Comparison of ENCODE assay signal across 9 cellular contexts in the genomic region with DNA sequence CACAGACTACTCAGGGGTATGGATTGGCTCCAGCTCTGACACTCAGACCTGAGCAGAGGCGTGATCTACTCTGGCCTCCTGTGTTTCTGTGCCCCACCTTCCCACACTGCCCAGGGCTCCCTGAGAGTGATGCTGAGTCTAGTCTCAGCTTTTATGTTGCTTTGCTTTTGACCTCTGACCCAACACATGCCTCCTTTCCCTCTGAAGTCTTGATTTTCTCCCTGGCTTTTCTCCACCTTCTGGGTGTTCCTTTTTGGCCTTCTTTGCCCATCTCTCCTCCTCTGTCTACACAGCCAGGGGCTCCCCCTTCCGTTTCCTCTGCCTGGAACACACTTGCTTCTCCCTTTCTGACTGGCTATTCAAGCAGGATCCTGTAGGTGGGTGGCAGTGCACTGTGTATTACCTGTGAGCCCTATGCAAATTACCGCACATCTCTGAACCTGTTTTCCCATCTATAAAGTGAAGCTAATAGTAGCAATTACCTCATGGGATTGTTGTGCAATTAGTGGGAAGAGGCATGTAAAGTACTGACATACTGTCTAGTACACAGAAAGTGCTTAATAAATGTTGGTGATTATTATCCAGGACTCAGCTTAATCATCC. TPM values are rescaled to one million over a fixed set of nuclear protein-coding genes. Genes with fewer than 3 reads are reported as not detected.
DNase-seq lines count a peak whose midpoint lies in the region; ATAC-seq, FAIRE-seq and TF ChIP-seq lines count a peak whose summit lies in the region.
"Had no signal": no experiment of that assay in that cellular context is flagged by ENCODE, and none has a peak within 500 bp of the region (broad histone marks: within the 10 kb centered on the region; RNA-seq: fewer than 3 reads in every experiment).

No MANE protein-coding gene starts in this region.

- no peaks in the 10 kb centered on the region for H3K36me3 ChIP-seq in ACC112 (ENCODE audit: insufficient read depth, low read length)
- H3K36me3 ChIP-seq in GM12878 (ENCODE audit: control insufficient read depth in 2 of 2, insufficient read depth in 2 of 2, low read length in 1 of 2) = no peaks in the 10 kb centered on the region
- H3K36me3 ChIP-seq in naive thymus-derived CD4-positive, alpha-beta T cell (ENCODE audit: control insufficient read depth in 2 of 3, insufficient read depth in 3 of 3, low read length in 3 of 3) = no peaks in the 10 kb centered on the region

- H4K5ac ChIP-seq in H9 (ENCODE audit: insufficient read length, low read depth, low read length) = no peak overlapping the region

- H3K4ac ChIP-seq in H9 (ENCODE audit: low read depth, low read length) = no peak overlapping the region

- no peak overlapping the region for H3K4me3 Mint-ChIP-seq in H9
- peak overlapping the region in 4 of 10 donors; percentile 4 to 78 (median 75) for H3K4me3 Mint-ChIP-seq in naive thymus-derived CD4-positive, alpha-beta T cell

- CTCF ChIA-PET in GM12878 (lab: Yijun Ruan, JAX) = interaction anchor here (0.7 to 21.5 kb wide), 30 partner anchors 8 to 238 kb away, joined by 3 to 1294 read pairs (median 4); partner anchors contain the start of genes LMNA, MEX3A, PMF1 and SMG5
- CTCF ChIA-PET in naive thymus-derived CD4-positive, alpha-beta T cell (lab: Charles Lee) = interaction anchor here (1.0 to 20.3 kb wide), 10 partner anchors 10 to 154 kb away, joined by 3 to 340 read pairs (median 4); partner anchors contain the start of gene LMNA

- H4K20me1 ChIP-seq in H9 (ENCODE audit: control insufficient read depth, insufficient read depth, insufficient read length) (no peaks in the 10 kb centered on the region), GM12878 (ENCODE audit: control insufficient read depth, insufficient read depth) (no peaks in the 10 kb centered on the region)

- H3K27ac Mint-ChIP-seq in H9 = peak overlapping the region in 2 of 3 experiments; percentile 24 to 73; a peak in 2 of 7 replicates
- peak overlapping the region in 7 of 9 donors; percentile 60 to 95 (median 91) for H3K27ac Mint-ChIP-seq in naive thymus-derived CD4-positive, alpha-beta T cell

- no peak overlapping the region for H2BK120ac ChIP-seq in H9 (ENCODE audit: low read depth, low read length, poor library complexity, severe bottlenecking)

- DNase-seq in H9 (no peak), GM12878 (ENCODE audit: low read depth, low spot score) (no peak), NCI-H774 (lab: John Stamatoyannopoulos, UW) (no peak)
- DNase-seq in naive thymus-derived CD4-positive, alpha-beta T cell = no peak
- DNase-seq in central memory CD4-positive, alpha-beta T cell = no peak

- no peaks in the 10 kb centered on the region for H3K27me3 ChIP-seq in ACC112 (ENCODE audit: insufficient read depth, low read length)
- H3K27me3 ChIP-seq in H9 (ENCODE audit: insufficient read depth, low read length) = no peaks in the 10 kb centered on the region
- no peaks in the 10 kb centered on the region for H3K27me3 ChIP-seq in GM12878 (replicated peaks in 1 of 2; ENCODE audit: control insufficient read depth in 2 of 2, insufficient read depth in 2 of 2, low read length in 1 of 2)
- no peaks in the 10 kb centered on the region for H3K27me3 ChIP-seq in naive thymus-derived CD4-positive, alpha-beta T cell (ENCODE audit: control insufficient read depth in 2 of 2, insufficient read depth in 2 of 2, low read length in 2 of 2)

- H3K4me2 ChIP-seq in H9 (ENCODE audit: insufficient read depth, insufficient read length, low read length) = no peak overlapping the region
- H3K4me2 ChIP-seq in GM12878 (ENCODE audit: control insufficient read depth, insufficient read depth) = peak overlapping the region; percentile 74

- no peak overlapping the region for H3T11ph ChIP-seq in H9 (ENCODE audit: low read length)

- H3K9me3 ChIP-seq in H9 (ENCODE audit: control insufficient read depth, low read depth, low read length) = no peaks in the 10 kb centered on the region
- no peaks in the 10 kb centered on the region for H3K9me3 ChIP-seq in GM12878 (replicated peaks; ENCODE audit: control insufficient read depth, insufficient read depth, low read length)
- no peaks in the 10 kb centered on the region for H3K9me3 ChIP-seq in naive thymus-derived CD4-positive, alpha-beta T cell (ENCODE audit: control insufficient read depth in 2 of 3, low read length in 3 of 3)

- no peaks in the 10 kb centered on the region for H3K79me2 ChIP-seq in ACC112 (ENCODE audit: control insufficient read depth, insufficient read depth, low read length, unreplicated experiment)
- H3K79me2 ChIP-seq in H9 (ENCODE audit: insufficient read depth, low read length) = no peaks in the 10 kb centered on the region
- H3K79me2 ChIP-seq in GM12878 (ENCODE audit: control insufficient read depth, insufficient read depth, low read length) = peaks cover 2% of the 10 kb centered on the region; the same call in 1 of the 2 replicates

- H4K8ac ChIP-seq in H9 (replicated peaks; ENCODE audit: insufficient read length, low read depth, low read length) = no peak overlapping the region

- H3K18ac ChIP-seq in H9 (ENCODE audit: insufficient read length, low read depth, low read length) = no peak overlapping the region

- no peak overlapping the region for H2BK20ac ChIP-seq in H9 (ENCODE audit: low read depth, low read length, poor library complexity, severe bottlenecking)

- no peak for FAIRE-seq in GM12878 (lab: Jason Lieb, UNC)

- TF ChIP-seq POLR2A in GM12878 (IDR thresholded peaks at IDR 0.05; ENCODE audit: low read depth, low read length) = no peak

- TF ChIP-seq CTCF in H9 (conservative IDR thresholded peaks at IDR 0.05) (no peak), GM12878 (IDR thresholded peaks at IDR 0.05 in 2 of 3, conservative IDR thresholded peaks at IDR 0.05 in 1 of 3; ENCODE audit: control insufficient read depth in 2 of 3, extremely low read depth in 1 of 3, insufficient read depth in 1 of 3, low read depth in 3 of 3, low read length in 3 of 3) (peak in 1 of 3 experiments; percentile 10; a peak in 1 of 6 replicates)

- H3K9me3 Mint-ChIP-seq in H9 = no peaks in the 10 kb centered on the region
- H3K9me3 Mint-ChIP-seq in naive thymus-derived CD4-positive, alpha-beta T cell = peaks cover 0 to 2% (median 0%) of the 10 kb centered on the region in 11 donors

- no peaks in the 10 kb centered on the region for H3K23me2 ChIP-seq in H9 (ENCODE audit: insufficient read length, low read depth, low read length, poor library complexity, severe bottlenecking)

- H3K27me3 Mint-ChIP-seq in H9 (ENCODE audit: low read depth) = no peaks in the 10 kb centered on the region
- peaks cover 0 to 49% (median 0%) of the 10 kb centered on the region in 5 donors for H3K27me3 Mint-ChIP-seq in naive thymus-derived CD4-positive, alpha-beta T cell

- peaks cover 24 to 34% of the 10 kb centered on the region in 2 experiments for H3K4me1 Mint-ChIP-seq in H9
- peaks cover 19 to 45% (median 26%) of the 10 kb centered on the region in 7 donors for H3K4me1 Mint-ChIP-seq in naive thymus-derived CD4-positive, alpha-beta T cell

- RAD21 ChIA-PET in GM12878 (lab: Charles Lee; ENCODE audit: unreplicated experiment) = interaction anchor here (1.2 to 22.4 kb wide), 5 partner anchors 11 to 129 kb away, joined by 5 to 695 read pairs (median 7); partner anchors contain the start of gene LMNA

- H3K9ac ChIP-seq in H9 (ENCODE audit: extremely low read depth, insufficient read length, low read length) = no peak overlapping the region
- H3K9ac ChIP-seq in GM12878 (ENCODE audit: control insufficient read depth, insufficient read depth, low read length) = peak overlapping the region; percentile 36; the same call in 1 of the 2 replicates

- intact Hi-C loops in GM12878 (cut with micrococcal nuclease; ENCODE audit: unreplicated experiment) = loop anchor here (1.0 to 10.0 kb wide), 3 partner anchors 34 to 221 kb away; partner anchors contain the start of genes SMG5 and TMEM79
- intact Hi-C loops in naive thymus-derived CD4-positive, alpha-beta T cell (cut with micrococcal nuclease) = loop anchor here (1.0 to 2.0 kb wide), 3 partner anchors 19 to 223 kb away; partner anchors contain the start of gene LMNA (in 1 of the 2)

- no peak overlapping the region for H4K91ac ChIP-seq in H9 (ENCODE audit: insufficient read length, low read depth, low read length)

- in situ Hi-C loops in GM12878 (cut with MboI) = no loop called here

- H2AFZ ChIP-seq in ACC112 (ENCODE audit: low read length, unreplicated experiment) = no peak overlapping the region
- no peak overlapping the region for H2AFZ ChIP-seq in H9 (ENCODE audit: low read length)
- peak overlapping the region; percentile 24 for H2AFZ ChIP-seq in GM12878 (ENCODE audit: control insufficient read depth, low read depth, low read length)

- H3K4me3 ChIP-seq in ACC112 (ENCODE audit: low read depth, low read length) = no peak overlapping the region
- H3K4me3 ChIP-seq in GM12878 = no peak overlapping the region
- no peak overlapping the region for H3K4me3 ChIP-seq in naive thymus-derived CD4-positive, alpha-beta T cell (ENCODE audit: low read length)

- no peak overlapping the region for H2BK15ac ChIP-seq in H9 (ENCODE audit: low read depth, low read length)

- TF ChIP-seq RAD21 in GM12878 (IDR thresholded peaks at IDR 0.05; ENCODE audit: insufficient read depth, low read depth, low read length) = no peak

- no peaks in the 10 kb centered on the region for H3K79me1 ChIP-seq in H9 (ENCODE audit: insufficient read depth, low read depth, low read length, poor library complexity, severe bottlenecking)

- TF ChIP-seq EP300 in GM12878 (IDR thresholded peaks at IDR 0.05; ENCODE audit: borderline replicate concordance in 1 of 2, control insufficient read depth in 1 of 2, low read depth in 2 of 2, low read length in 2 of 2) = no peak

- POLR2A ChIA-PET in GM12878 (lab: Charles Lee) = interaction anchor here (0.5 to 6.8 kb wide), 10 partner anchors 13 to 130 kb away, joined by 3 to 89 read pairs (median 6); partner anchors contain the start of genes LMNA and PMF1
- POLR2A ChIA-PET in naive thymus-derived CD4-positive, alpha-beta T cell (lab: Charles Lee) = interaction anchor here (0.7 to 5.0 kb wide), 7 partner anchors 10 to 129 kb away, joined by 3 to 49 read pairs (median 4); no protein-coding TSS in a partner anchor

- WGBS in H9 (ENCODE audit: extremely low coverage, insufficient read length, low lambda C conversion rate) = no CpG with 5 or more reads among the region's 3 CpGs
- 17% methylated on average over 3 of the region's 3 CpGs for WGBS in GM12878 (ENCODE audit: insufficient coverage, insufficient replicate concordance, low lambda C conversion rate, missing lambda C conversion rate)

- H2AK5ac ChIP-seq in H9 (ENCODE audit: insufficient read length, low read length) = no peak overlapping the region

- ATAC-seq in GM12878 (peak; percentile 17), GM19452 (IDR thresholded peaks at IDR 0.05; ENCODE audit: unreplicated experiment) (no peak), GM18858 (IDR thresholded peaks at IDR 0.05; ENCODE audit: unreplicated experiment) (no peak)
- ATAC-seq in naive thymus-derived CD4-positive, alpha-beta T cell = no peak

- BruUV-seq in GM12878 (replicated peaks; lab: Mats Ljungman, UMichigan) = no TSS peak

- no peak overlapping the region for H3K56ac ChIP-seq in H9 (ENCODE audit: insufficient read length, low read depth, low read length)

- H3K4me1 ChIP-seq in ACC112 (ENCODE audit: control insufficient read depth, insufficient read depth, low read length, unreplicated experiment) = peaks cover 33% of the 10 kb centered on the region
- H3K4me1 ChIP-seq in H9 (ENCODE audit: insufficient read depth, low read length) = 0 out of 2 replicates have a peak, but pooled peaks cover 2% of the 10 kb centered on the region
- H3K4me1 ChIP-seq in GM12878 (ENCODE audit: control insufficient read depth, insufficient read depth, low read length) = peaks cover 38% of the 10 kb centered on the region
- peaks cover 18 to 22% of the 10 kb centered on the region in 2 donors for H3K4me1 ChIP-seq in naive thymus-derived CD4-positive, alpha-beta T cell (ENCODE audit: control insufficient read depth in 2 of 2, insufficient read depth in 2 of 2, low read length in 2 of 2)

- SMC1A ChIA-PET in GM12878 (lab: Charles Lee; ENCODE audit: uncharacterized antibody, unreplicated experiment) = interaction anchor here (1.2 to 23.8 kb wide), 8 partner anchors 9 to 158 kb away, joined by 3 to 874 read pairs (median 11); partner anchors contain the start of genes LMNA and MEX3A

- peak overlapping the region; percentile 99 for H3K27ac ChIP-seq in ACC112 (ENCODE audit: low read depth, low read length)
- no peak overlapping the region for H3K27ac ChIP-seq in H9 (ENCODE audit: insufficient read length, low read depth, low read length)
- peak overlapping the region; percentile 79 for H3K27ac ChIP-seq in GM12878 (ENCODE audit: control insufficient read depth, insufficient read depth)
- H3K27ac ChIP-seq in naive thymus-derived CD4-positive, alpha-beta T cell (ENCODE audit: low read depth, low read length) = peak overlapping the region; percentile 63

- H2BK12ac ChIP-seq in H9 (ENCODE audit: insufficient read length, low read depth, low read length) = no peak overlapping the region

- no peak overlapping the region for H2BK5ac ChIP-seq in H9 (ENCODE audit: insufficient read length, low read length)

- H3K23ac ChIP-seq in H9 (ENCODE audit: insufficient read length, low read depth, low read length) = no peak overlapping the region

- peaks cover 13 to 39% (median 29%) of the 10 kb centered on the region in 3 experiments; a peak in 6 of 7 replicates for H3K36me3 Mint-ChIP-seq in H9 (ENCODE audit: insufficient read depth in 1 of 3, low read depth in 3 of 3)
- H3K36me3 Mint-ChIP-seq in naive thymus-derived CD4-positive, alpha-beta T cell = no peaks in the 10 kb centered on the region

- no peak overlapping the region for H3K14ac ChIP-seq in H9 (ENCODE audit: insufficient read depth, low read length)

RNA-seq across cellular contexts. Expression of gene MEX3A, which starts 13.7 kb away (rescaled TPM):
- total RNA-seq in H9 (2021) (64.6 and 68.0 TPM in 2 replicates), GM12878 (2014; rRNA removed) (1.6 and 2.1 TPM in 2 replicates), GM12878 (2014; rRNA removed; fragmentation: Illumina TruSeq; extraction: Trizol) (1.6 and 1.8 TPM in 2 replicates), GM12878 (2021) (5.1 and 5.9 TPM in 2 replicates)
- total RNA-seq in GM12878 (2013; cell fraction: nucleolus; rRNA removed) = 6.4 and 6.6 TPM in 2 replicates
- polyA plus RNA-seq in GM12878 (2011; ENCODE audit: low read depth) = 0.37 TPM
- polyA plus RNA-seq in GM12878 (2011; rRNA removed) (2.3 and 2.8 TPM in 2 replicates), GM12878 (2014; fragmentation: Illumina TruSeq; extraction: Trizol) (3.2 and 4.0 TPM in 2 replicates), GM12878 (2014; fragmentation: Nextera tagmentation; extraction: Ambion mirVana) (under 1 TPM; 0.11 to 0.27 TPM), GM12878 (2014; rRNA removed) (3.2 and 3.3 TPM in 2 replicates), GM12878 (2016; fragmentation: Nextera tagmentation; extraction: Ambion mirVana) (under 1 TPM; 0.48 to 0.49 TPM)
- 5.1 and 5.8 TPM in 2 replicates for polyA plus RNA-seq in GM12878 (2011; cell fraction: cytosol; rRNA removed)
- polyA plus RNA-seq in GM12878 (2011; cell fraction: nucleus; rRNA removed) = 7.3 and 9.3 TPM in 2 replicates
- polyA plus RNA-seq in GM12878 (2012) = 0.89 and 1.00 TPM in 2 replicates
- 3.7 and 6.0 TPM in 2 replicates for polyA minus RNA-seq in GM12878 (2011; rRNA and poly(A)+ RNA removed)
- polyA minus RNA-seq in GM12878 (2011; cell fraction: cytosol; rRNA and poly(A)+ RNA removed) = 4.8 and 6.2 TPM in 2 replicates
- 3.5 and 5.5 TPM in 2 replicates for polyA minus RNA-seq in GM12878 (2011; cell fraction: nucleus; rRNA and poly(A)+ RNA removed)
- total RNA-seq in naive thymus-derived CD4-positive, alpha-beta T cell = under 1 TPM in 4 of 5 experiments, not detected in 1; 0.05 to 0.15 (median 0.13) TPM
- not detected for polyA plus RNA-seq in naive thymus-derived CD4-positive, alpha-beta T cell

RNA-seq across cellular contexts. Expression of gene LMNA, which starts 18.5 kb away (rescaled TPM):
- total RNA-seq in H9 (2021) (51.0 and 52.7 TPM in 2 replicates), GM12878 (2014; rRNA removed) (130 and 136 TPM in 2 replicates), GM12878 (2014; rRNA removed; fragmentation: Illumina TruSeq; extraction: Trizol) (31.6 and 35.1 TPM in 2 replicates), GM12878 (2021) (188 and 189 TPM in 2 replicates)
- total RNA-seq in GM12878 (2013; cell fraction: nucleolus; rRNA removed) = 58.3 and 77.1 TPM in 2 replicates
- polyA plus RNA-seq in GM12878 (2011; ENCODE audit: low read depth) = 30.2 TPM
- polyA plus RNA-seq in GM12878 (2011; rRNA removed) (37.3 and 52.9 TPM in 2 replicates), GM12878 (2014; fragmentation: Illumina TruSeq; extraction: Trizol) (9.6 and 30.1 TPM in 2 replicates), GM12878 (2014; fragmentation: Nextera tagmentation; extraction: Ambion mirVana) (1 to 10 TPM in 1 of 2 experiments, under 1 TPM in 1; 0.42 to 6.0 TPM), GM12878 (2014; rRNA removed) (101 and 109 TPM in 2 replicates), GM12878 (2016; fragmentation: Nextera tagmentation; extraction: Ambion mirVana) (100 to 1,000 TPM; 320 to 334 TPM)
- 76.4 and 82.6 TPM in 2 replicates for polyA plus RNA-seq in GM12878 (2011; cell fraction: cytosol; rRNA removed)
- polyA plus RNA-seq in GM12878 (2011; cell fraction: nucleus; rRNA removed) = 164 and 324 TPM in 2 replicates
- polyA plus RNA-seq in GM12878 (2012) = 32.4 and 54.8 TPM in 2 replicates
- 42.8 and 77.1 TPM in 2 replicates for polyA minus RNA-seq in GM12878 (2011; rRNA and poly(A)+ RNA removed)
- 30.6 and 41.6 TPM in 2 replicates for polyA minus RNA-seq in GM12878 (2011; cell fraction: cytosol; rRNA and poly(A)+ RNA removed)
- polyA minus RNA-seq in GM12878 (2011; cell fraction: nucleus; rRNA and poly(A)+ RNA removed) = 32.8 and 46.7 TPM in 2 replicates
- total RNA-seq in naive thymus-derived CD4-positive, alpha-beta T cell = 100 to 1,000 TPM in 2 of 5 experiments, 10 to 100 TPM in 1, 1 to 10 TPM in 2; 5.5 to 470 (median 18.0) TPM
- polyA plus RNA-seq in naive thymus-derived CD4-positive, alpha-beta T cell = under 1 TPM in 1 of 2 donors, not detected in 1; 0.20 TPM

RNA-seq across cellular contexts. Expression of gene RAB25, which starts 35.0 kb away (rescaled TPM):
- total RNA-seq in H9 (2021) (42.8 and 43.1 TPM in 2 replicates), GM12878 (2014; rRNA removed) (not detected in 2 replicates), GM12878 (2014; rRNA removed; fragmentation: Illumina TruSeq; extraction: Trizol) (not detected in 2 replicates), GM12878 (2021) (0.29 and 0.36 TPM in 2 replicates)
- not detected in 2 replicates for total RNA-seq in GM12878 (2013; cell fraction: nucleolus; rRNA removed)
- not detected for polyA plus RNA-seq in GM12878 (2011; ENCODE audit: low read depth)
- polyA plus RNA-seq in GM12878 (2011; rRNA removed) (0.22 and 0.45 TPM in 2 replicates), GM12878 (2014; fragmentation: Illumina TruSeq; extraction: Trizol) (0.16 TPM in 1 of 2 replicates, not detected in the other), GM12878 (2014; fragmentation: Nextera tagmentation; extraction: Ambion mirVana) (not detected), GM12878 (2014; rRNA removed) (0.44 TPM in 1 of 2 replicates, not detected in the other), GM12878 (2016; fragmentation: Nextera tagmentation; extraction: Ambion mirVana) (not detected)
- 0.39 and 0.52 TPM in 2 replicates for polyA plus RNA-seq in GM12878 (2011; cell fraction: cytosol; rRNA removed)
- 0.25 TPM in 2 replicates for polyA plus RNA-seq in GM12878 (2011; cell fraction: nucleus; rRNA removed)
- 0.18 TPM in 1 of 2 replicates, not detected in the other for polyA plus RNA-seq in GM12878 (2012)
- polyA minus RNA-seq in GM12878 (2011; rRNA and poly(A)+ RNA removed) = 0.22 and 1.2 TPM in 2 replicates
- not detected in 2 replicates for polyA minus RNA-seq in GM12878 (2011; cell fraction: cytosol; rRNA and poly(A)+ RNA removed)
- not detected in 2 replicates for polyA minus RNA-seq in GM12878 (2011; cell fraction: nucleus; rRNA and poly(A)+ RNA removed)
- total RNA-seq in naive thymus-derived CD4-positive, alpha-beta T cell = 1 to 10 TPM in 4 of 5 experiments, not detected in 1; 1.1 to 2.7 (median 2.2) TPM
- polyA plus RNA-seq in naive thymus-derived CD4-positive, alpha-beta T cell = 1 to 10 TPM; 1.5 to 1.8 TPM
- total RNA-seq: cerebellum had no signal

RNA-seq across cellular contexts. Expression of gene LAMTOR2, which starts 41.4 kb away (rescaled TPM):
- 50.6 and 55.0 TPM in 2 replicates for total RNA-seq in H9 (2021)
- total RNA-seq in GM12878 (2013; cell fraction: nucleolus; rRNA removed) = 9.0 and 11.7 TPM in 2 replicates
- total RNA-seq in GM12878 (2014; rRNA removed) = 76.3 and 90.3 TPM in 2 replicates
- total RNA-seq in GM12878 (2014; rRNA removed; fragmentation: Illumina TruSeq; extraction: Trizol) = 77.3 and 80.2 TPM in 2 replicates
- 73.5 and 73.9 TPM in 2 replicates for total RNA-seq in GM12878 (2021)
- 65.1 TPM for polyA plus RNA-seq in GM12878 (2011; ENCODE audit: low read depth)
- 37.4 and 72.0 TPM in 2 replicates for polyA plus RNA-seq in GM12878 (2011; rRNA removed)
- polyA plus RNA-seq in GM12878 (2011; cell fraction: cytosol; rRNA removed) = 132 and 162 TPM in 2 replicates
- polyA plus RNA-seq in GM12878 (2011; cell fraction: nucleus; rRNA removed) = 58.7 and 59.5 TPM in 2 replicates
- polyA plus RNA-seq in GM12878 (2012) = 58.4 and 65.5 TPM in 2 replicates
- 34.9 and 71.9 TPM in 2 replicates for polyA plus RNA-seq in GM12878 (2014; fragmentation: Illumina TruSeq; extraction: Trizol)
- 100 to 1,000 TPM; 225 to 264 TPM for polyA plus RNA-seq in GM12878 (2014; fragmentation: Nextera tagmentation; extraction: Ambion mirVana)
- polyA plus RNA-seq in GM12878 (2014; rRNA removed) = 104 and 123 TPM in 2 replicates
- polyA plus RNA-seq in GM12878 (2016; fragmentation: Nextera tagmentation; extraction: Ambion mirVana) = 100 to 1,000 TPM; 139 to 160 TPM
- polyA minus RNA-seq in GM12878 (2011; rRNA and poly(A)+ RNA removed) = 31.7 and 56.7 TPM in 2 replicates
- 13.7 and 14.2 TPM in 2 replicates for polyA minus RNA-seq in GM12878 (2011; cell fraction: cytosol; rRNA and poly(A)+ RNA removed)
- 16.6 and 17.5 TPM in 2 replicates for polyA minus RNA-seq in GM12878 (2011; cell fraction: nucleus; rRNA and poly(A)+ RNA removed)
- 10 to 100 TPM; 13.3 to 66.1 (median 27.9) TPM for total RNA-seq in naive thymus-derived CD4-positive, alpha-beta T cell
- 10 to 100 TPM; 90.1 to 97.9 TPM for polyA plus RNA-seq in naive thymus-derived CD4-positive, alpha-beta T cell

RNA-seq across cellular contexts. Expression of gene UBQLN4, which starts 42.4 kb away (rescaled TPM):
- total RNA-seq in H9 (2021) = 45.6 and 49.4 TPM in 2 replicates
- 18.7 and 22.9 TPM in 2 replicates for total RNA-seq in GM12878 (2013; cell fraction: nucleolus; rRNA removed)
- total RNA-seq in GM12878 (2014; rRNA removed) = 18.7 and 19.6 TPM in 2 replicates
- 14.9 and 15.9 TPM in 2 replicates for total RNA-seq in GM12878 (2014; rRNA removed; fragmentation: Illumina TruSeq; extraction: Trizol)
- 31.9 and 37.3 TPM in 2 replicates for total RNA-seq in GM12878 (2021)
- 10.7 TPM for polyA plus RNA-seq in GM12878 (2011; ENCODE audit: low read depth)
- 32.5 and 44.6 TPM in 2 replicates for polyA plus RNA-seq in GM12878 (2011; rRNA removed)
- 46.6 and 47.7 TPM in 2 replicates for polyA plus RNA-seq in GM12878 (2011; cell fraction: cytosol; rRNA removed)
- 58.1 and 61.3 TPM in 2 replicates for polyA plus RNA-seq in GM12878 (2011; cell fraction: nucleus; rRNA removed)
- polyA plus RNA-seq in GM12878 (2012) = 16.0 and 17.0 TPM in 2 replicates
- polyA plus RNA-seq in GM12878 (2014; fragmentation: Illumina TruSeq; extraction: Trizol) = 24.9 and 27.3 TPM in 2 replicates
- polyA plus RNA-seq in GM12878 (2014; fragmentation: Nextera tagmentation; extraction: Ambion mirVana) = 10 to 100 TPM; 10.0 to 17.3 TPM
- 31.2 and 32.8 TPM in 2 replicates for polyA plus RNA-seq in GM12878 (2014; rRNA removed)
- polyA plus RNA-seq in GM12878 (2016; fragmentation: Nextera tagmentation; extraction: Ambion mirVana) = 10 to 100 TPM; 18.9 to 20.6 TPM
- polyA minus RNA-seq in GM12878 (2011; rRNA and poly(A)+ RNA removed) = 41.8 and 53.6 TPM in 2 replicates
- polyA minus RNA-seq in GM12878 (2011; cell fraction: cytosol; rRNA and poly(A)+ RNA removed) = 19.4 and 19.9 TPM in 2 replicates
- polyA minus RNA-seq in GM12878 (2011; cell fraction: nucleus; rRNA and poly(A)+ RNA removed) = 9.3 and 15.1 TPM in 2 replicates
- 10 to 100 TPM; 16.2 to 37.6 (median 31.3) TPM for total RNA-seq in naive thymus-derived CD4-positive, alpha-beta T cell
- polyA plus RNA-seq in naive thymus-derived CD4-positive, alpha-beta T cell = 1 to 10 TPM; 6.7 to 9.9 TPM

Comparison
In these comparisons a context has a peak if more than half of its experiments do, and no peak if none do; other contexts are left out.
1. RNA of gene RAB25, which starts 35.0 kb away (total RNA-seq): 42.8 to 43.1 TPM in H9; 1.1 to 2.7 TPM in naive thymus-derived CD4-positive, alpha-beta T cell and 0.29 to 0.36 TPM in GM12878; every median in the first group is over 10 times any median in the second.